ENCODE assay signal across 21 cellular contexts in genomic region chr7:37592366-37592765, GRCh38.
DNase-seq lines count a peak whose midpoint lies in the region; ATAC-seq and TF ChIP-seq lines count a peak whose summit lies in the region.
"Had no signal": no experiment of that assay in that cellular context is flagged by ENCODE, and none has a peak within 500 bp of the region (broad histone marks: within the 10 kb centered on the region; RNA-seq: fewer than 3 reads in every experiment).

No MANE protein-coding gene starts in this region.

- no peak overlapping the region for H3K4me3 ChIP-seq in epithelial cell of esophagus (ENCODE audit: low read length)
- H3K4me3 ChIP-seq: PC-9, SJCRH30 had no signal

- DNase-seq in DMS 273 (lab: John Stamatoyannopoulos, UW; ENCODE audit: unreplicated experiment) (peak; percentile 42), DMS 273 treated with DMSO at 0.1 percent for 48 hours (lab: John Stamatoyannopoulos, UW) (no peak), NCI-H2171 (lab: John Stamatoyannopoulos, UW) (peak; percentile 63), epithelial cell of esophagus (ENCODE audit: low read depth) (peak; percentile 9), germinal center (ENCODE audit: low spot score) (no peak), putamen (ENCODE audit: low spot score) (no peak)
- DNase-seq: Calu3, H9, IMR-90, NCI-H1048, NCI-H1436, NCI-H187, NCI-H2081 treated with DMSO at 0.1 percent for 48 hours, NCI-H446 treated with DMSO at 0.1 percent for 48 hours, NCI-H82, PC-9, SJCRH30 had no signal

- ATAC-seq in GM18498 (IDR thresholded peaks at IDR 0.05; ENCODE audit: unreplicated experiment) (peak; percentile 45), GM21576 (IDR thresholded peaks at IDR 0.05; ENCODE audit: unreplicated experiment) (no peak)
- ATAC-seq: Right ventricle myocardium inferior, SK-N-SH treated with all-trans-retinoic acid at 6 μM for 48 hours had no signal

- TF ChIP-seq CTCF in epithelial cell of esophagus (IDR thresholded peaks at IDR 0.05; ENCODE audit: insufficient read depth, low read depth, low read length, missing control alignments): no peak

Comparison
In these comparisons a context has a peak if more than half of its experiments do, and no peak if none do; other contexts are left out.
1. DNase-seq: peak in DMS 273 (single experiment), NCI-H2171 (single experiment) and epithelial cell of esophagus (single experiment); none in DMS 273 treated with DMSO at 0.1 percent for 48 hours (single experiment), germinal center (single experiment) and putamen (single experiment).